ENCODE assay signal across 7 cellular contexts in genomic region chr2:15560404-15560987, GRCh38. TPM values are rescaled to one million over a fixed set of nuclear protein-coding genes. Genes with fewer than 3 reads are reported as not detected.
DNase-seq lines count a peak whose midpoint lies in the region; ATAC-seq and TF ChIP-seq lines count a peak whose summit lies in the region.

No MANE protein-coding gene starts in this region.

- peak overlapping the region; percentile 98 for H3K4me3 Mint-ChIP-seq in T-helper 1 cell treated with Interleukin-12 subunit alpha and Interleukin-12 subunit beta and Interleukin-4 antibody, amounts not matched to agents 30 μg/mL and 1 μg/mL, for 36 hours
- H3K4me3 Mint-ChIP-seq in endodermal cell (peak overlapping the region; percentile 98), mesothelial cell of epicardium (peak overlapping the region; percentile 100)

- H3K27ac Mint-ChIP-seq in T-helper 1 cell treated with Interleukin-12 subunit alpha and Interleukin-12 subunit beta and Interleukin-4 antibody, amounts not matched to agents 30 μg/mL and 1 μg/mL, for 36 hours, result peak overlapping the region; percentile 94
- H3K27ac Mint-ChIP-seq in endodermal cell (peak overlapping the region; percentile 98), mesothelial cell of epicardium (peak overlapping the region; percentile 99)

- H3K27me3 ChIP-seq in endodermal cell (ENCODE audit: control insufficient read depth, insufficient read depth, low read length, poor library complexity, severe bottlenecking) (peaks cover 8% of the 10 kb centered on the region), tibial artery (no peaks in the 10 kb centered on the region)

- H3K9me3 ChIP-seq in endodermal cell (ENCODE audit: control insufficient read depth, low read length) (no peaks in the 10 kb centered on the region), tibial artery (no peaks in the 10 kb centered on the region)

- H3K4me1 ChIP-seq in endodermal cell (ENCODE audit: control insufficient read depth, insufficient read depth, low read length), result no peaks in the 10 kb centered on the region
- peaks cover 0 to 23% (median 18%) of the 10 kb centered on the region in 4 donors for H3K4me1 ChIP-seq in tibial artery

- peaks cover 28% of the 10 kb centered on the region for H3K4me1 Mint-ChIP-seq in T-helper 1 cell treated with Interleukin-12 subunit alpha and Interleukin-12 subunit beta and Interleukin-4 antibody, amounts not matched to agents 30 μg/mL and 1 μg/mL, for 36 hours (ENCODE audit: low read depth)
- H3K4me1 Mint-ChIP-seq in endodermal cell, result peaks cover 28% of the 10 kb centered on the region
- peaks cover 31% of the 10 kb centered on the region for H3K4me1 Mint-ChIP-seq in mesothelial cell of epicardium

- H3K27ac ChIP-seq in endodermal cell (ENCODE audit: low read depth, low read length) (peak overlapping the region; percentile 54), tibial artery (peak overlapping the region; percentile 77 to 80)

- H3K4me3 ChIP-seq in endodermal cell (ENCODE audit: low read length) (peak overlapping the region; percentile 93), tibial artery (peak overlapping the region; percentile 70 to 84)

- no peaks in the 10 kb centered on the region for H3K9me3 Mint-ChIP-seq in T-helper 1 cell treated with Interleukin-12 subunit alpha and Interleukin-12 subunit beta and Interleukin-4 antibody, amounts not matched to agents 30 μg/mL and 1 μg/mL, for 36 hours
- H3K9me3 Mint-ChIP-seq in endodermal cell (no peaks in the 10 kb centered on the region), mesothelial cell of epicardium (no peaks in the 10 kb centered on the region)

- POLR2A ChIA-PET in GM10248 (lab: Yijun Ruan, JAX), result no interaction called here

- peak; percentile 23 for DNase-seq in GM10248 (ENCODE audit: extremely low spot score)
- DNase-seq in HuH-7 (ENCODE audit: low spot score), result peak; percentile 34
- peak; percentile 70 for DNase-seq in endodermal cell
- DNase-seq in mesothelial cell of epicardium (ENCODE audit: low spot score in 2 of 2, unreplicated experiment in 2 of 2), result no peak
- no peak for DNase-seq in tibial artery

- 2 to 3% methylated on average over 12 to 28 of the region's 28 CpGs for WGBS in endodermal cell (ENCODE audit: insufficient coverage in 1 of 2, insufficient read length in 1 of 2), 2 experiments

- TF ChIP-seq CTCF in GM10248 (IDR thresholded peaks at IDR 0.05; ENCODE audit: control extremely low read depth, extremely low read depth, low read depth, missing control alignments) (no peak), endodermal cell (conservative IDR thresholded peaks at IDR 0.05) (no peak), mesothelial cell of epicardium (IDR thresholded peaks at IDR 0.05; ENCODE audit: unreplicated experiment) (no peak), tibial artery (IDR thresholded peaks at IDR 0.05) (no peak)

- H3K36me3 Mint-ChIP-seq in T-helper 1 cell treated with Interleukin-12 subunit alpha and Interleukin-12 subunit beta and Interleukin-4 antibody, amounts not matched to agents 30 μg/mL and 1 μg/mL, for 36 hours (ENCODE audit: low read depth), result peaks cover 2% of the 10 kb centered on the region
- H3K36me3 Mint-ChIP-seq in endodermal cell (ENCODE audit: low read depth), result no peaks in the 10 kb centered on the region
- no peaks in the 10 kb centered on the region for H3K36me3 Mint-ChIP-seq in mesothelial cell of epicardium

- no peaks in the 10 kb centered on the region for H3K36me3 ChIP-seq in endodermal cell (ENCODE audit: control insufficient read depth, insufficient read depth, low read length)
- H3K36me3 ChIP-seq in tibial artery, result no peaks in the 10 kb centered on the region

- no peaks in the 10 kb centered on the region for H3K27me3 Mint-ChIP-seq in T-helper 1 cell treated with Interleukin-12 subunit alpha and Interleukin-12 subunit beta and Interleukin-4 antibody, amounts not matched to agents 30 μg/mL and 1 μg/mL, for 36 hours (ENCODE audit: low read depth)
- H3K27me3 Mint-ChIP-seq in endodermal cell (ENCODE audit: insufficient read depth), result peaks cover 9% of the 10 kb centered on the region
- H3K27me3 Mint-ChIP-seq in mesothelial cell of epicardium (ENCODE audit: low read depth), result peaks cover 3% of the 10 kb centered on the region

- CTCF ChIA-PET in GM10248 (lab: Yijun Ruan, JAX), result interaction anchor here (0.8 to 4.4 kb wide), 7 partner anchors 10 to 25 kb away, joined by 3 to 28 read pairs (median 6); no protein-coding TSS in a partner anchor

- peak overlapping the region; percentile 74 for H3K9ac ChIP-seq in endodermal cell (ENCODE audit: extremely low read depth, low read length, poor library complexity, severe bottlenecking)

- peak; percentile 58 for ATAC-seq in GM21723 (IDR thresholded peaks at IDR 0.05; ENCODE audit: unreplicated experiment)

- intact Hi-C loops in tibial artery (cut with DNase I; ENCODE audit: low total_unique reads), result no loop called here

RNA-seq across cellular contexts. Expression of gene NBAS, which starts 0.6 kb away (rescaled TPM):
- 10 to 100 TPM; 47.4 to 54.7 TPM for total RNA-seq in endodermal cell
- polyA plus RNA-seq in endodermal cell (2013, experiment 1 of 2), result 43.5 TPM
- polyA plus RNA-seq in endodermal cell (2013, experiment 2 of 2), result 47.2 TPM
- 50.0 to 55.2 TPM (median 52.9 TPM) in 3 replicates for total RNA-seq in mesothelial cell of epicardium

RNA-seq across cellular contexts. Expression of gene DDX1, which starts 31.2 kb away (rescaled TPM):
- total RNA-seq in endodermal cell (100 to 1,000 TPM; 116 to 126 TPM), mesothelial cell of epicardium (87.3 to 88.9 TPM (median 88.6 TPM) in 3 replicates)
- polyA plus RNA-seq in endodermal cell (2013, experiment 1 of 2), result 109 TPM
- polyA plus RNA-seq in endodermal cell (2013, experiment 2 of 2), result 105 TPM

Comparison
In these comparisons a context has a peak if more than half of its experiments do, and no peak if none do; other contexts are left out.
1. DNase-seq: peak in GM10248 (single experiment), HuH-7 (single experiment) and endodermal cell (single experiment); none in mesothelial cell of epicardium (0 of 2) and tibial artery (0 of 2).
2. Peak in every context shown above with its lines, with median percentiles within 50 percentile points of each other: H3K27ac Mint-ChIP-seq and H3K4me3 Mint-ChIP-seq.